10 cellular contexts compared by ENCODE assay signal in the genomic region with DNA sequence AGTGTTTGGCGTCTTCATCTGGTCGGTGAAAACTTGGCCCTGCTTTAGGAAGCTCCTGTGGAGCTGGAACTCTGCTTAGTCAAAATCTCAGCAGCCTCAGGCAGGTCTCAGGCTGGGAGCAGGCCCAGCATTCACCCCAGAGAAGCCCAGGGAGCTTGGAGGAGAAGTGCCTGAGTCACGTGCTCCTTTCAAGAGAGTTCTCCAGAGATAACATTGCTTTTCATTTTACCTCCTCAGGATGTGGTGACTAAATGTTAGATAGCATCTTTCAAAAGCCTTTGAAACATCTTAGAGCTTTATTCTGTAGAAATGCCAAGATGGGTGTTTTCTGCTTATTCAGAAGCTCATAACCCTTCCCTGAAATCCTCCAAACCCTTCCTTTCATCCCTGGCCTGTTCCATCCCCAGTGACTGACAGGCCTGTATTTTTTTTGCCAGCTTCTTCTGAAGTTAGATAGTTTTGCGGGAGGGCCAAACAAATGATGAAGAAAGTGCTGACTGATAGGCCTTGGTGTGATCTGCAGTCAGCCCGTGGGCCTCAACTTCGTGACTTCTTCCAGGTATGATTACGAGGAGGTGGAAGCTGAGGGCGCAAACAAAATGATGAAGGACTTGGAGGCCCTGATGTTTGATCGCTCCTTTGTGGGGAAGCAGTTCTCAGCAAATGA. TPM values are rescaled to one million over a fixed set of nuclear protein-coding genes. Genes with fewer than 3 reads are reported as not detected.
DNase-seq lines count a peak whose midpoint lies in the region; ATAC-seq, FAIRE-seq and TF ChIP-seq lines count a peak whose summit lies in the region.
"Had no signal": no experiment of that assay in that cellular context is flagged by ENCODE, and none has a peak within 500 bp of the region (broad histone marks: within the 10 kb centered on the region; RNA-seq: fewer than 3 reads in every experiment).

No MANE protein-coding gene starts in this region.

- no peak overlapping the region for H3K4me3 ChIP-seq in upper lobe of right lung
- H3K4me3 ChIP-seq: sigmoid colon had no signal

- DNase-seq in stimulated activated naive CD4-positive, alpha-beta T cell (lab: John Stamatoyannopoulos, UW) = peak in 5 of 6 experiments; percentile 2 to 71 (median 35)
- no peak for DNase-seq in stimulated activated naive CD4-positive, alpha-beta T cell treated with Interleukin-2 at 50 U/mL for 16 hours (lab: John Stamatoyannopoulos, UW)
- DNase-seq in activated effector memory CD4-positive, alpha-beta T cell treated with Interleukin-2 at 50 U/mL for 16 hours = peak; percentile 15
- peak; percentile 66 for DNase-seq in iris pigment epithelial cell (ENCODE audit: low read depth)
- DNase-seq in upper lobe of right lung = no peak
- no peak for DNase-seq in GOT3 (lab: John Stamatoyannopoulos, UW)
- DNase-seq in NCI-H510A (lab: John Stamatoyannopoulos, UW) = no peak
- no peak for DNase-seq in frontal cortex (ENCODE audit: low spot score in 2 of 2)
- DNase-seq: sigmoid colon; stimulated activated naive B cell treated with anti-CD40 and anti-IgM and Interleukin-4, amounts not matched to agents 10 μg/mL and 1 μg/mL and 100 μg/mL, for 72 hours had no signal

- intact Hi-C loops in upper lobe of right lung (cut with DNase I) = no loop called here

- TF ChIP-seq CTCF in upper lobe of right lung (IDR thresholded peaks at IDR 0.05) = no peak

- H3K9me3 ChIP-seq in upper lobe of right lung = no peaks in the 10 kb centered on the region
- H3K9me3 ChIP-seq: sigmoid colon had no signal

- no peak overlapping the region for H3K27ac ChIP-seq in upper lobe of right lung
- H3K27ac ChIP-seq: sigmoid colon had no signal

- ATAC-seq in upper lobe of right lung = peak; percentile 75
- ATAC-seq: stimulated activated naive B cell treated with anti-CD40 and anti-IgM and Interleukin-4, amounts not matched to agents 10 μg/mL and 1 μg/mL and 100 μg/mL, for 72 hours had no signal

- H3K36me3 ChIP-seq in upper lobe of right lung = peaks cover 48% of the 10 kb centered on the region

- no peak for FAIRE-seq in frontal cortex (lab: Jason Lieb, UNC)

- no peaks in the 10 kb centered on the region for H3K27me3 ChIP-seq in upper lobe of right lung
- H3K27me3 ChIP-seq: sigmoid colon had no signal

- no peaks in the 10 kb centered on the region for H3K4me1 ChIP-seq in upper lobe of right lung
- H3K4me1 ChIP-seq: sigmoid colon had no signal

RNA-seq across cellular contexts. Expression of a gene that starts 58.0 kb away (rescaled TPM):
- 53.9 TPM for total RNA-seq in upper lobe of right lung
- total RNA-seq in frontal cortex = 17.9 TPM

Comparison
In these comparisons a context has a peak if more than half of its experiments do, and no peak if none do; other contexts are left out.
1. DNase-seq: peak in stimulated activated naive CD4-positive, alpha-beta T cell (5 of 6), activated effector memory CD4-positive, alpha-beta T cell treated with Interleukin-2 at 50 U/mL for 16 hours (single experiment) and iris pigment epithelial cell (single experiment); none in stimulated activated naive CD4-positive, alpha-beta T cell treated with Interleukin-2 at 50 U/mL for 16 hours (single experiment), upper lobe of right lung (single experiment), GOT3 (single experiment), NCI-H510A (single experiment) and frontal cortex (0 of 2).